ENCODE assay signal across 11 cellular contexts in the genomic region with DNA sequence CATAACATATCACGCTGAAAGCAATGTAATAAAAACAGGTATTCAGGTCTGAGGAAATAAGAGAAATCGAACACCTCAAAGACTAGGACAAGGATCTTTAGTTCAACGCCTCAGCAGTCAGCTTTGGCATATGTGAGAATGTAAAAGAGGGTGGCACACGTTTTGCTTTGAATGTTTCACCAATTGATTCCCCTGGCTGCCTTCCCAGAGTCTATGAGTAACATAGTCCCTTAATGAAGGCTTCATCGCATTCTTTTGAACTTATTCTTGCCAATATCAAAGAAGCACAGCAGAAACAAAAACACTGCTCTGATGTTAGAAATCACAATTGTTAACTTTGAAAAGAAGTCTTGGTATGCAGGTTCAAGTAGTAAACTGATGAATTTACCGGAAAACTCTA.
DNase-seq lines count a peak whose midpoint lies in the region; ATAC-seq and TF ChIP-seq lines count a peak whose summit lies in the region.
"Had no signal": no experiment of that assay in that cellular context is flagged by ENCODE, and none has a peak within 500 bp of the region (broad histone marks: within the 10 kb centered on the region; RNA-seq: fewer than 3 reads in every experiment).

No MANE protein-coding gene starts in this region.

- in situ Hi-C loops in ACHN (cut with HindIII; ENCODE audit: low pct_ligation_motif_present, low pct_unique_long_range_greater_than_20kb, low sequenced_read_pairs), result no loop called here

- no peak for TF ChIP-seq RAD21 in Ishikawa (IDR thresholded peaks at IDR 0.05; ENCODE audit: low read depth)

- DNase-seq in ACHN (peak; percentile 94), breast epithelium (ENCODE audit: low spot score in 2 of 2) (no peak), lung microvascular endothelial cell (ENCODE audit: low read depth in 2 of 2) (peak; percentile 27 to 39), KG1 (lab: John Stamatoyannopoulos, UW) (no peak), NCI-H524 (lab: John Stamatoyannopoulos, UW) (no peak), HCEC 1CT (no peak)
- DNase-seq: activated gamma-delta T cell, NCI-H526 treated with DMSO at 0.1 percent for 48 hours, upper lobe of right lung had no signal

- no peak for ATAC-seq in HG03565 (IDR thresholded peaks at IDR 0.05; ENCODE audit: unreplicated experiment)
- ATAC-seq: upper lobe of right lung had no signal

- no peak overlapping the region for H3K4me3 ChIP-seq in breast epithelium
- H3K4me3 ChIP-seq: upper lobe of right lung had no signal

- TF ChIP-seq CTCF in breast epithelium (IDR thresholded peaks at IDR 0.05), result no peak

- peak; percentile 70; the same call in 1 of the 2 replicates for TF ChIP-seq EP300 in Ishikawa (IDR thresholded peaks at IDR 0.05; ENCODE audit: borderline replicate concordance)

- H3K4me1 ChIP-seq in breast epithelium, result no peaks in the 10 kb centered on the region

- H3K9me3 ChIP-seq in breast epithelium, result no peaks in the 10 kb centered on the region
- H3K9me3 ChIP-seq: upper lobe of right lung had no signal

- no peaks in the 10 kb centered on the region for H3K27me3 ChIP-seq in breast epithelium
- H3K27me3 ChIP-seq: upper lobe of right lung had no signal

- H3K27ac ChIP-seq in breast epithelium, result peak overlapping the region; percentile 46 to 62
- H3K27ac ChIP-seq: upper lobe of right lung had no signal

- intact Hi-C loops in breast epithelium (cut with DNase I; ENCODE audit: low total_unique reads), result no loop called here

- TF ChIP-seq POLR2A in breast epithelium (IDR thresholded peaks at IDR 0.05), result no peak

- H3K36me3 ChIP-seq in breast epithelium, result no peaks in the 10 kb centered on the region
- H3K36me3 ChIP-seq: upper lobe of right lung had no signal

TF ChIP-seq in Ishikawa, 13 proteins besides CTCF, POLR2A, EP300 and RAD21:
- TF ChIP-seq, protein P1, sequence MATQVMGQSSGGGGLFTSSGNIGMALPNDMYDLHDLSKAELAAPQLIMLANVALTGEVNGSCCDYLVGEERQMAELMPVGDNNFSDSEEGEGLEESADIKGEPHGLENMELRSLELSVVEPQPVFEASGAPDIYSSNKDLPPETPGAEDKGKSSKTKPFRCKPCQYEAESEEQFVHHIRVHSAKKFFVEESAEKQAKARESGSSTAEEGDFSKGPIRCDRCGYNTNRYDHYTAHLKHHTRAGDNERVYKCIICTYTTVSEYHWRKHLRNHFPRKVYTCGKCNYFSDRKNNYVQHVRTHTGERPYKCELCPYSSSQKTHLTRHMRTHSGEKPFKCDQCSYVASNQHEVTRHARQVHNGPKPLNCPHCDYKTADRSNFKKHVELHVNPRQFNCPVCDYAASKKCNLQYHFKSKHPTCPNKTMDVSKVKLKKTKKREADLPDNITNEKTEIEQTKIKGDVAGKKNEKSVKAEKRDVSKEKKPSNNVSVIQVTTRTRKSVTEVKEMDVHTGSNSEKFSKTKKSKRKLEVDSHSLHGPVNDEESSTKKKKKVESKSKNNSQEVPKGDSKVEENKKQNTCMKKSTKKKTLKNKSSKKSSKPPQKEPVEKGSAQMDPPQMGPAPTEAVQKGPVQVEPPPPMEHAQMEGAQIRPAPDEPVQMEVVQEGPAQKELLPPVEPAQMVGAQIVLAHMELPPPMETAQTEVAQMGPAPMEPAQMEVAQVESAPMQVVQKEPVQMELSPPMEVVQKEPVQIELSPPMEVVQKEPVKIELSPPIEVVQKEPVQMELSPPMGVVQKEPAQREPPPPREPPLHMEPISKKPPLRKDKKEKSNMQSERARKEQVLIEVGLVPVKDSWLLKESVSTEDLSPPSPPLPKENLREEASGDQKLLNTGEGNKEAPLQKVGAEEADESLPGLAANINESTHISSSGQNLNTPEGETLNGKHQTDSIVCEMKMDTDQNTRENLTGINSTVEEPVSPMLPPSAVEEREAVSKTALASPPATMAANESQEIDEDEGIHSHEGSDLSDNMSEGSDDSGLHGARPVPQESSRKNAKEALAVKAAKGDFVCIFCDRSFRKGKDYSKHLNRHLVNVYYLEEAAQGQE (IDR thresholded peaks at IDR 0.05; ENCODE audit: low read depth), result no peak
- TF ChIP-seq TEAD4 (IDR thresholded peaks at IDR 0.05), result peak; percentile 60
- TF ChIP-seq ZBTB7A (IDR thresholded peaks at IDR 0.05; ENCODE audit: low read depth), result no peak
- TF ChIP-seq CEBPB (IDR thresholded peaks at IDR 0.05), result no peak; the same call in 1 of the 2 replicates
- TF ChIP-seq YY1 (IDR thresholded peaks at IDR 0.05; ENCODE audit: low read depth), result no peak
- TF ChIP-seq NFIC (IDR thresholded peaks at IDR 0.05), result peak; percentile 94
- TF ChIP-seq CREB1 (IDR thresholded peaks at IDR 0.05; ENCODE audit: low read depth), result no peak
- peak; percentile 46 for TF ChIP-seq TCF12 (IDR thresholded peaks at IDR 0.05; ENCODE audit: low read depth)
- peak; percentile 59; the same call in 1 of the 2 replicates for TF ChIP-seq FOXM1 (IDR thresholded peaks at IDR 0.05; ENCODE audit: borderline replicate concordance, low read depth)
- no peak for TF ChIP-seq EGR1 (IDR thresholded peaks at IDR 0.05)
- TF ChIP-seq, protein P2, sequence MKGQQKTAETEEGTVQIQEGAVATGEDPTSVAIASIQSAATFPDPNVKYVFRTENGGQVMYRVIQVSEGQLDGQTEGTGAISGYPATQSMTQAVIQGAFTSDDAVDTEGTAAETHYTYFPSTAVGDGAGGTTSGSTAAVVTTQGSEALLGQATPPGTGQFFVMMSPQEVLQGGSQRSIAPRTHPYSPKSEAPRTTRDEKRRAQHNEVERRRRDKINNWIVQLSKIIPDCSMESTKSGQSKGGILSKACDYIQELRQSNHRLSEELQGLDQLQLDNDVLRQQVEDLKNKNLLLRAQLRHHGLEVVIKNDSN (IDR thresholded peaks at IDR 0.05), result no peak
- TF ChIP-seq, protein P3, sequence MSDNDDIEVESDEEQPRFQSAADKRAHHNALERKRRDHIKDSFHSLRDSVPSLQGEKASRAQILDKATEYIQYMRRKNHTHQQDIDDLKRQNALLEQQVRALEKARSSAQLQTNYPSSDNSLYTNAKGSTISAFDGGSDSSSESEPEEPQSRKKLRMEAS (IDR thresholded peaks at IDR 0.05), result no peak
- no peak for TF ChIP-seq TAF1 (IDR thresholded peaks at IDR 0.05; ENCODE audit: low read depth)

Comparison
In these comparisons a context has a peak if more than half of its experiments do, and no peak if none do; other contexts are left out.
1. DNase-seq: peak in ACHN (single experiment) and lung microvascular endothelial cell (2 of 2); none in breast epithelium (0 of 2), KG1 (single experiment), NCI-H524 (0 of 2) and HCEC 1CT (single experiment).